22 cellular contexts compared by ENCODE assay signal in genomic region chr9:135145312-135145711, GRCh38. TPM values are rescaled to one million over a fixed set of nuclear protein-coding genes. Genes with fewer than 3 reads are reported as not detected.
"Had no signal": no experiment of that assay in that cellular context is flagged by ENCODE, and none has a peak within 500 bp of the region (broad histone marks: within the 10 kb centered on the region; RNA-seq: fewer than 3 reads in every experiment).

No MANE protein-coding gene starts in this region.

- H3K27ac ChIP-seq: dorsolateral prefrontal cortex, heart left ventricle, spleen, tibial nerve had no signal

- H3K4me1 Mint-ChIP-seq: stimulated activated memory B cell treated with anti-CD40 and anti-IgM and Interleukin-4, amounts not matched to agents 10 μg/mL and 1 μg/mL and 100 μg/mL, for 72 hours had no signal

- H3K4me3 ChIP-seq: dorsolateral prefrontal cortex, heart left ventricle, mucosa of descending colon, pancreas, spleen, tibial nerve had no signal

- H3K36me3 Mint-ChIP-seq: naive thymus-derived CD8-positive, alpha-beta T cell; stimulated activated memory B cell treated with anti-CD40 and anti-IgM and Interleukin-4, amounts not matched to agents 10 μg/mL and 1 μg/mL and 100 μg/mL, for 72 hours had no signal

- H3K27ac Mint-ChIP-seq: progenitor cell of endocrine pancreas; stimulated activated memory B cell treated with anti-CD40 and anti-IgM and Interleukin-4, amounts not matched to agents 10 μg/mL and 1 μg/mL and 100 μg/mL, for 72 hours; stimulated activated naive CD8-positive, alpha-beta T cell treated with anti-CD3 and anti-CD28 coated beads, Interleukin-15, Interleukin-2, amounts not matched to agents 100 ng/mL and 50 ng/mL, for 24 hours had no signal

- H3K9me3 ChIP-seq: mucosa of descending colon, pancreas had no signal

- FAIRE-seq: islet of Langerhans, pancreas had no signal

- H3K4me3 Mint-ChIP-seq: naive thymus-derived CD8-positive, alpha-beta T cell; stimulated activated memory B cell treated with anti-CD40 and anti-IgM and Interleukin-4, amounts not matched to agents 10 μg/mL and 1 μg/mL and 100 μg/mL, for 72 hours; stimulated activated naive CD8-positive, alpha-beta T cell treated with anti-CD3 and anti-CD28 coated beads, Interleukin-15, Interleukin-2, amounts not matched to agents 100 ng/mL and 50 ng/mL, for 24 hours had no signal

- H3K36me3 ChIP-seq: heart left ventricle, pancreas, spleen, tibial nerve had no signal

- DNase-seq: cortex of kidney; dorsolateral prefrontal cortex; effector CD8-positive, alpha-beta T cell; foreskin melanocyte; hypothalamus; kidney glomerular epithelial cell; mammary epithelial cell; mucosa of descending colon; naive thymus-derived CD8-positive, alpha-beta T cell; nucleus accumbens; spleen; stimulated activated CD4-positive, alpha-beta T cell treated with anti-CD3 and anti-CD28 coated beads, Interleukin-15, amount 100 ng/mL, for 24 hours; stimulated activated CD4-positive, alpha-beta T cell treated with anti-CD3 and anti-CD28 coated beads, Interleukin-1b, Interleukin-23, amount 100 ng/mL, for 48 hours; stimulated activated CD4-positive, alpha-beta T cell treated with anti-CD3 and anti-CD28 coated beads, Interleukin-4, amount 100 ng/mL, for 24 hours had no signal

- H3K27me3 ChIP-seq: pancreas had no signal

- H3K4me1 ChIP-seq: heart left ventricle, pancreas had no signal

- ATAC-seq: mucosa of descending colon; naive thymus-derived CD8-positive, alpha-beta T cell; sciatic nerve; stimulated activated memory B cell treated with anti-CD40 and anti-IgM and Interleukin-4, amounts not matched to agents 10 μg/mL and 1 μg/mL and 100 μg/mL, for 72 hours had no signal

RNA-seq across cellular contexts. Expression of gene OLFM1, which starts 57.8 kb away (rescaled TPM):
- total RNA-seq: naive thymus-derived CD8-positive, alpha-beta T cell had no signal
- polyA plus RNA-seq: naive thymus-derived CD8-positive, alpha-beta T cell had no signal
